Comparison of ENCODE assay signal across 1 cellular context in genomic region chr22:40654522-40655167, GRCh38.
A peak's percentile ranks its signal among the peaks of the same experiment; 100 is the strongest.
TF ChIP-seq lines count a peak whose summit lies in the region.

No MANE protein-coding gene starts in this region.

TF ChIP-seq in GM12878, 131 proteins besides CTCF, POLR2A, EP300 and RAD21:
- TF ChIP-seq USF1 (IDR thresholded peaks at IDR 0.05; ENCODE audit: borderline replicate concordance, extremely low read length, insufficient read depth, low read depth, low read length) = no peak
- peak in 1 of 2 experiments; percentile 41; a peak in 1 of 4 replicates for TF ChIP-seq BHLHE40 (IDR thresholded peaks at IDR 0.05; ENCODE audit: borderline replicate concordance in 1 of 2, low read depth in 2 of 2, low read length in 1 of 2)
- TF ChIP-seq CBX3 (IDR thresholded peaks at IDR 0.05; ENCODE audit: borderline replicate concordance, low read depth) = no peak
- TF ChIP-seq FOXK2 (IDR thresholded peaks at IDR 0.05) = no peak
- TF ChIP-seq SUZ12 (IDR thresholded peaks at IDR 0.05; ENCODE audit: unreplicated experiment) = no peak
- no peak for TF ChIP-seq ELK1 (IDR thresholded peaks at IDR 0.05; ENCODE audit: low read depth, low read length)
- TF ChIP-seq POLR2AphosphoS5 (IDR thresholded peaks at IDR 0.05; ENCODE audit: low read length) = no peak
TF ChIP-seq in GM12878: peak in this region for 1.
